Comparison of ENCODE assay signal across 3 cellular contexts in genomic region chr7:149830527-149830926, GRCh38. TPM values are rescaled to one million over a fixed set of nuclear protein-coding genes. Genes with fewer than 3 reads are reported as not detected.
"Had no signal": no experiment of that assay in that cellular context is flagged by ENCODE, and none has a peak within 500 bp of the region (broad histone marks: within the 10 kb centered on the region; RNA-seq: fewer than 3 reads in every experiment).

No MANE protein-coding gene starts in this region.

RNA-seq across cellular contexts. Expression of gene ZNF467, which starts 57.1 kb away (rescaled TPM):
- total RNA-seq: RPMI7951, SJCRH30, SJSA1 had no signal
